10 cellular contexts compared by ENCODE assay signal in genomic region chr3:184588776-184589175, GRCh38. TPM values are rescaled to one million over a fixed set of nuclear protein-coding genes. Genes with fewer than 3 reads are reported as not detected.
"Had no signal": no experiment of that assay in that cellular context is flagged by ENCODE, and none has a peak within 500 bp of the region (broad histone marks: within the 10 kb centered on the region; RNA-seq: fewer than 3 reads in every experiment).

No MANE protein-coding gene starts in this region.

- H2AFZ ChIP-seq: GM23248 had no signal

- H3K27ac ChIP-seq: GM23248, HL-60 had no signal

- FAIRE-seq: H54, K562 had no signal

- DNase-seq: GM23248, GOT3, H9, HCEC 1CT, HFFc6, IMR-90, KG1 had no signal

- ATAC-seq: K562 had no signal

- H3K4me3 ChIP-seq: GM23248, K562 had no signal

- H3K9ac ChIP-seq: GM23248 had no signal

RNA-seq across cellular contexts. Expression of gene EPHB3, which starts 27.2 kb away (rescaled TPM):
- total RNA-seq: K562 had no signal
- polyA plus RNA-seq: K562 had no signal
